In the genomic region with DNA sequence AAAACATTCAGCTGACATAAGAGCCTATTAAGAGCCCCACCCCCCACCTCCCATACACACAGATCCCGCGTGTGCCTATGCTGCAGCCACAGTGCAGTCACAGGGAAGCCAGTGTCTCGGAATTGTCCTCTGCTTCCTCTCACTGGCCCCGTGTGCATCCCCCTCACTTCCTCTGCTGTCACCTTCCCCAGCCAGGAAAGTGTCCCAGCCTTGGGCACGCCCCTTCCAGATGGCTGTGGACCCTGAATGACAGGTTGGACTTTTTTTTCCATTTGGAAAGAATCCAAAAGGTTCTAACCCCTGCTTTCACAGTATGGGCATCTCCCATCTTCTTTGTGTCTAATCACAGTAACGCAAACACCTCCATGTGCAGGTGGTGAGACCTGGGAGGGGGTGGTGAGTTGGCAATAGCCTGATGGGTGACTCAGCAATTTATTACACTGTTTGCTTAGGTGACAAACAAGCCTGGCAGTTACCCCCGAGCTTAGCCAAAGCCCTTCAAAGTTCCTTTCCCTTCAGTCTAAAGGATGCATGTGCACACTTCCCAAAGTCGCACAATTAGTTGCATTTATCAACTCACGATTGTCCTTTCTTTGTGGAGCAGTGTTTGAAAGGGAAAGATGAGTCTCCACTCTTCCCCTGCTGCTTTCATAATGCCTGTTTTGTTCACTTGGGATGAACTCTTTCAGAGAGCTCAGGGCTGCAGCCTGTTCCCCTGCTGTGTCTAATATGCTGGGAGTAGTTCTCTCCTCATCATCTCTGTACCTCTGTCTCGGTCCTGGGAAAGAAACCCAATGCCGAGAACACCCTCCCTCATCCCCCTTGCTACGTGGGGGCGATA, we compare ENCODE assay signal across 9 cellular contexts.
A peak's percentile ranks its signal among the peaks of the same experiment; 100 is the strongest.
DNase-seq lines count a peak whose midpoint lies in the region; ATAC-seq and TF ChIP-seq lines count a peak whose summit lies in the region.
"Had no signal": no experiment of that assay in that cellular context is flagged by ENCODE, and none has a peak within 500 bp of the region (broad histone marks: within the 10 kb centered on the region; RNA-seq: fewer than 3 reads in every experiment).

No MANE protein-coding gene starts in this region.

- WGBS in testis, 2 donors, result 64 to 72% methylated on average over 13 of the region's 13 CpGs

- no peak overlapping the region for H3K4me2 ChIP-seq in DND-41 (ENCODE audit: insufficient read depth, low read length)

- H3K36me3 ChIP-seq in DND-41 (ENCODE audit: insufficient read depth, low read length) (peaks cover 40% of the 10 kb centered on the region), testis (ENCODE audit: low read depth, missing control alignments) (no peaks in the 10 kb centered on the region)
- peaks cover 0 to 50% (median 5%) of the 10 kb centered on the region in 3 experiments for H3K36me3 ChIP-seq in naive thymus-derived CD4-positive, alpha-beta T cell (ENCODE audit: control insufficient read depth in 2 of 3, insufficient read depth in 3 of 3, low read length in 3 of 3)

- peaks cover 5 to 16% (median 12%) of the 10 kb centered on the region in 7 donors for H3K4me1 Mint-ChIP-seq in naive thymus-derived CD4-positive, alpha-beta T cell
- peaks cover 14% of the 10 kb centered on the region for H3K4me1 Mint-ChIP-seq in activated CD8-positive, alpha-beta memory T cell treated with anti-CD3 and anti-CD28 coated beads, Interleukin-2, amount 10 ng/mL, durations not matched to agents 7 days and 5 days

- 0 out of 2 replicates have a peak overlapping the region, but pooled peaks have one; percentile 22 for H3K27ac ChIP-seq in DND-41 (ENCODE audit: low read length)
- no peak overlapping the region for H3K27ac ChIP-seq in naive thymus-derived CD4-positive, alpha-beta T cell (ENCODE audit: low read depth, low read length)
- no peak overlapping the region for H3K27ac ChIP-seq in testis

- POLR2A ChIA-PET in naive thymus-derived CD4-positive, alpha-beta T cell (lab: Charles Lee), result no interaction called here

- no peak for TF ChIP-seq POLR2A in testis (IDR thresholded peaks at IDR 0.05)

- peaks cover 9 to 40% (median 16%) of the 10 kb centered on the region in 5 donors for H3K36me3 Mint-ChIP-seq in naive thymus-derived CD4-positive, alpha-beta T cell
- no peaks in the 10 kb centered on the region for H3K36me3 Mint-ChIP-seq in activated CD8-positive, alpha-beta memory T cell treated with anti-CD3 and anti-CD28 coated beads, Interleukin-2, amount 10 ng/mL, durations not matched to agents 7 days and 5 days

- H3K4me1 ChIP-seq in DND-41 (ENCODE audit: insufficient read depth, low read length) (no peaks in the 10 kb centered on the region), testis (peaks cover 7% of the 10 kb centered on the region)
- H3K4me1 ChIP-seq in naive thymus-derived CD4-positive, alpha-beta T cell (ENCODE audit: control insufficient read depth in 2 of 2, insufficient read depth in 2 of 2, low read length in 2 of 2), result no peaks in the 10 kb centered on the region

- H3K27me3 Mint-ChIP-seq in naive thymus-derived CD4-positive, alpha-beta T cell, result no peaks in the 10 kb centered on the region
- H3K27me3 Mint-ChIP-seq in activated CD8-positive, alpha-beta memory T cell treated with anti-CD3 and anti-CD28 coated beads, Interleukin-2, amount 10 ng/mL, durations not matched to agents 7 days and 5 days, result no peaks in the 10 kb centered on the region

- no peaks in the 10 kb centered on the region for H3K9me3 Mint-ChIP-seq in naive thymus-derived CD4-positive, alpha-beta T cell
- H3K9me3 Mint-ChIP-seq in activated CD8-positive, alpha-beta memory T cell treated with anti-CD3 and anti-CD28 coated beads, Interleukin-2, amount 10 ng/mL, durations not matched to agents 7 days and 5 days (ENCODE audit: low read depth), result no peaks in the 10 kb centered on the region

- H3K9ac ChIP-seq in DND-41 (ENCODE audit: low read depth, low read length), result no peak overlapping the region

- H3K27me3 ChIP-seq in DND-41 (ENCODE audit: insufficient read depth, low read length, poor library complexity) (no peaks in the 10 kb centered on the region), testis (no peaks in the 10 kb centered on the region)
- H3K27me3 ChIP-seq in naive thymus-derived CD4-positive, alpha-beta T cell (ENCODE audit: control insufficient read depth in 2 of 2, insufficient read depth in 2 of 2, low read length in 2 of 2), result no peaks in the 10 kb centered on the region

- H3K79me2 ChIP-seq in DND-41 (ENCODE audit: insufficient read depth, low read length), result no peaks in the 10 kb centered on the region

- CTCF ChIA-PET in naive thymus-derived CD4-positive, alpha-beta T cell (lab: Charles Lee), result interaction anchor here (0.6 kb wide), 1 partner anchor 8 kb away, joined by 3 read pairs; no protein-coding TSS in a partner anchor
- CTCF ChIA-PET in activated CD8-positive, alpha-beta memory T cell treated with anti-CD3 and anti-CD28 coated beads, Interleukin-2, amount 10 ng/mL, durations not matched to agents 7 days and 5 days (lab: Charles Lee), result interaction anchor here (1.2 kb wide), 1 partner anchor 111 kb away, joined by 4 read pairs; no protein-coding TSS in a partner anchor

- TF ChIP-seq CTCF in DND-41 (IDR thresholded peaks at IDR 0.05; ENCODE audit: borderline replicate concordance, extremely low read depth, low read length, poor library complexity, severe bottlenecking), result no peak
- TF ChIP-seq CTCF in testis (IDR thresholded peaks at IDR 0.05), result no peak

- DNase-seq in DND-41 (no peak), NCI-H187 (lab: John Stamatoyannopoulos, UW) (peak; percentile 47 to 51), UCSD-AML1 (lab: John Stamatoyannopoulos, UW; ENCODE audit: unreplicated experiment) (peak; percentile 14), testis (no peak), NCI-H128 (lab: John Stamatoyannopoulos, UW; ENCODE audit: unreplicated experiment) (no peak)
- DNase-seq in naive thymus-derived CD4-positive, alpha-beta T cell, result no peak
- DNase-seq in activated CD8-positive, alpha-beta memory T cell treated with anti-CD3 and anti-CD28 coated beads, Interleukin-2, amount 10 ng/mL, durations not matched to agents 7 days and 5 days, result no peak
- no peak for DNase-seq in activated naive CD4-positive, alpha-beta T cell treated with Interleukin-2 at 50 U/mL for 16 hours

- ATAC-seq in DND-41 (ENCODE audit: insufficient read depth, low read depth), result no peak
- ATAC-seq in naive thymus-derived CD4-positive, alpha-beta T cell, result no peak
- ATAC-seq in activated CD8-positive, alpha-beta memory T cell treated with anti-CD3 and anti-CD28 coated beads, Interleukin-2, amount 10 ng/mL, durations not matched to agents 7 days and 5 days, result no peak

- H3K4me3 Mint-ChIP-seq in naive thymus-derived CD4-positive, alpha-beta T cell, result no peak overlapping the region
- no peak overlapping the region for H3K4me3 Mint-ChIP-seq in activated CD8-positive, alpha-beta memory T cell treated with anti-CD3 and anti-CD28 coated beads, Interleukin-2, amount 10 ng/mL, durations not matched to agents 7 days and 5 days

- no peaks in the 10 kb centered on the region for H3K9me3 ChIP-seq in DND-41 (ENCODE audit: insufficient read depth, low read length, severe bottlenecking)
- H3K9me3 ChIP-seq in naive thymus-derived CD4-positive, alpha-beta T cell (ENCODE audit: control insufficient read depth in 2 of 3, low read length in 3 of 3), result no peaks in the 10 kb centered on the region
- H3K9me3 ChIP-seq in testis, result no peaks in the 10 kb centered on the region

- peaks cover 42% of the 10 kb centered on the region; the same call in 1 of the 2 replicates for H4K20me1 ChIP-seq in DND-41 (ENCODE audit: insufficient read depth, low read length)

- H2AFZ ChIP-seq in DND-41 (ENCODE audit: low read depth, low read length), result no peak overlapping the region

- H3K4me3 ChIP-seq in DND-41 (ENCODE audit: low read depth in 1 of 2, low read length in 2 of 2) (no peak overlapping the region), testis (no peak overlapping the region)
- no peak overlapping the region for H3K4me3 ChIP-seq in naive thymus-derived CD4-positive, alpha-beta T cell (ENCODE audit: low read length)
- H3K4me3 ChIP-seq: smooth muscle cell had no signal

- intact Hi-C loops in naive thymus-derived CD4-positive, alpha-beta T cell (cut with micrococcal nuclease), result no loop called here
- intact Hi-C loops in testis (cut with DNase I; ENCODE audit: low total_unique reads), result loop anchor here (5.0 kb wide), 1 partner anchor 394 kb away; no protein-coding TSS in a partner anchor

- H3K27ac Mint-ChIP-seq in naive thymus-derived CD4-positive, alpha-beta T cell, result peak overlapping the region in 5 of 9 donors; percentile 16 to 43 (median 29)
- no peak overlapping the region for H3K27ac Mint-ChIP-seq in activated CD8-positive, alpha-beta memory T cell treated with anti-CD3 and anti-CD28 coated beads, Interleukin-2, amount 10 ng/mL, durations not matched to agents 7 days and 5 days

Comparison
In these comparisons a context has a peak if more than half of its experiments do, and no peak if none do; other contexts are left out.
1. DNase-seq: peak in NCI-H187 (2 of 2) and UCSD-AML1 (single experiment); none in DND-41 (single experiment), naive thymus-derived CD4-positive, alpha-beta T cell (0 of 9), activated CD8-positive, alpha-beta memory T cell treated with anti-CD3 and anti-CD28 coated beads, Interleukin-2, amount 10 ng/mL, durations not matched to agents 7 days and 5 days (single experiment), activated naive CD4-positive, alpha-beta T cell treated with Interleukin-2 at 50 U/mL for 16 hours (single experiment), testis (single experiment) and NCI-H128 (single experiment).